In the genomic region with DNA sequence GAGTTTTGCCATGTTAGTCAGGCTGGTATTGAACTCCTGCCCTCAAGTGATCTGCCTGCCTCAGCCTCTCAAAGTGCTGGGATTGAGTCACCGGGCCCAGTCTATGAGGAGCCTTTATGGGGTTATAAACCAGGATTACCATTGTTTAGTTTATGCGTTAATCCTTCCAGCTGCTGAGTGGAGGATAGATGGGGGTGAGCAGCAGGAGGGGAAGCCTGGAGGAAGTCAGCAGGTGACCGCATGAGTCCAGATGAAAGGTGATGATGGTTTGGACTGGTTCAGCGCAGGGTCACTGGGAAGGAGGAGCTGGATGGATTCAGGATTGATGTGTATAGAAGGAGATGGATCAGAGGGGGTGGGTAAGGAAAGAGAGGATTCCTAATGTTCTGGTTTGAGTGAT, we compare ENCODE assay signal across 18 cellular contexts.
DNase-seq lines count a peak whose midpoint lies in the region; ATAC-seq and TF ChIP-seq lines count a peak whose summit lies in the region.
"Had no signal": no experiment of that assay in that cellular context is flagged by ENCODE, and none has a peak within 500 bp of the region (broad histone marks: within the 10 kb centered on the region; RNA-seq: fewer than 3 reads in every experiment).

No MANE protein-coding gene starts in this region.

- H3K9me3 ChIP-seq in MG63 (no peaks in the 10 kb centered on the region), mesenchymal stem cell (ENCODE audit: control insufficient read depth, low read length) (no peaks in the 10 kb centered on the region)

- H3K4me3 ChIP-seq in MG63 (no peak overlapping the region), mesenchymal stem cell (ENCODE audit: insufficient read depth in 1 of 2, low read depth in 1 of 2, low read length in 2 of 2) (no peak overlapping the region)
- H3K4me3 ChIP-seq: BLaER1 had no signal

- peaks cover 31% of the 10 kb centered on the region for H3K79me1 ChIP-seq in mesenchymal stem cell (replicated peaks; ENCODE audit: low read length, poor library complexity, severe bottlenecking)

- H2AK5ac ChIP-seq in mesenchymal stem cell (ENCODE audit: low read length, severe bottlenecking), result no peak overlapping the region

- H3K36me3 Mint-ChIP-seq in type B pancreatic cell, result peaks cover 3% of the 10 kb centered on the region

- no peak overlapping the region for H3K27ac Mint-ChIP-seq in type B pancreatic cell
- H3K27ac Mint-ChIP-seq: CD4-positive, alpha-beta memory T cell had no signal

- no peak overlapping the region for H3K14ac ChIP-seq in mesenchymal stem cell (ENCODE audit: low read length in 2 of 2)

- 82% methylated on average over 4 of the region's 4 CpGs for WGBS in mesenchymal stem cell

- H3K36me3 ChIP-seq in MG63 (0 out of 2 replicates have a peak, but pooled peaks cover 3% of the 10 kb centered on the region), mesenchymal stem cell (ENCODE audit: control insufficient read depth in 1 of 2, insufficient read depth in 2 of 2, low read depth in 1 of 2, low read length in 2 of 2) (peaks cover 2 to 27% of the 10 kb centered on the region in 2 experiments)
- H3K36me3 ChIP-seq: BLaER1 had no signal

- no peak overlapping the region for H3K18ac ChIP-seq in mesenchymal stem cell (ENCODE audit: low read depth in 1 of 2, low read length in 2 of 2)

- peaks cover 12% of the 10 kb centered on the region for H3K27me3 Mint-ChIP-seq in type B pancreatic cell

- H3K4me1 ChIP-seq in mesenchymal stem cell (ENCODE audit: control insufficient read depth, insufficient read depth, low read depth, low read length), result peaks cover 5% of the 10 kb centered on the region
- H3K4me1 ChIP-seq: BLaER1 had no signal

- H3K4me1 Mint-ChIP-seq in type B pancreatic cell (ENCODE audit: unreplicated experiment), result peaks cover 12% of the 10 kb centered on the region
- H3K4me1 Mint-ChIP-seq: CD4-positive, alpha-beta memory T cell had no signal

- no peak overlapping the region for H3K4me2 ChIP-seq in mesenchymal stem cell (ENCODE audit: low read length, poor library complexity, severe bottlenecking)
- H3K4me2 ChIP-seq: BLaER1 had no signal

- DNase-seq in H4 (ENCODE audit: low spot score) (peak; percentile 50), MG63 (peak; percentile 85), mesenchymal stem cell (no peak), type B pancreatic cell (ENCODE audit: extremely low spot score, unreplicated experiment) (no peak), NCI-H2081 treated with DMSO at 0.1 percent for 48 hours (lab: John Stamatoyannopoulos, UW) (no peak)
- no peak for DNase-seq in stimulated activated naive CD4-positive, alpha-beta T cell (lab: John Stamatoyannopoulos, UW)
- DNase-seq: CD4-positive, alpha-beta memory T cell; H7; NCI-H1694 treated with DMSO at 0.1 percent for 48 hours; NCI-H2107; NCI-H226; NCI-H524; PC-3; RPMI8226; SHP77 treated with DMSO at 0.1 percent for 48 hours had no signal

- no peak overlapping the region for H4K8ac ChIP-seq in mesenchymal stem cell (ENCODE audit: low read length)

- H2BK120ac ChIP-seq in mesenchymal stem cell (ENCODE audit: low read depth, low read length), result no peak overlapping the region

- no peak overlapping the region for H2BK15ac ChIP-seq in mesenchymal stem cell (ENCODE audit: low read depth, poor library complexity, severe bottlenecking)

- TF ChIP-seq CTCF in type B pancreatic cell (conservative IDR thresholded peaks at IDR 0.05), result no peak

- H4K91ac ChIP-seq in mesenchymal stem cell (ENCODE audit: low read length), result peak overlapping the region; percentile 71

- peaks cover 7% of the 10 kb centered on the region for H3K9me3 Mint-ChIP-seq in type B pancreatic cell

- H3K27ac ChIP-seq in mesenchymal stem cell (ENCODE audit: low read length, poor library complexity, severe bottlenecking), result no peak overlapping the region
- H3K27ac ChIP-seq: BLaER1 had no signal

- H2BK5ac ChIP-seq in mesenchymal stem cell (ENCODE audit: low read depth, low read length, poor library complexity, severe bottlenecking), result no peak overlapping the region

- no peaks in the 10 kb centered on the region for H3K27me3 ChIP-seq in MG63
- no peaks in the 10 kb centered on the region for H3K27me3 ChIP-seq in mesenchymal stem cell (ENCODE audit: control insufficient read depth in 1 of 2, insufficient read depth in 1 of 2, low read length in 2 of 2)
- H3K27me3 ChIP-seq: BLaER1 had no signal

- no peak overlapping the region for H3K9ac ChIP-seq in mesenchymal stem cell (ENCODE audit: low read length)
- H3K9ac ChIP-seq: BLaER1 had no signal

- H2BK12ac ChIP-seq in mesenchymal stem cell (ENCODE audit: low read length in 2 of 2), result no peak overlapping the region

- H2AFZ ChIP-seq in mesenchymal stem cell (ENCODE audit: low read depth, low read length), result no peak overlapping the region

- no peak overlapping the region for H3K23ac ChIP-seq in mesenchymal stem cell (ENCODE audit: low read length in 2 of 2)

- H3K4ac ChIP-seq in mesenchymal stem cell (ENCODE audit: low read depth in 1 of 2, low read length in 2 of 2), result no peak overlapping the region

- no peak for ATAC-seq in HG03139 (IDR thresholded peaks at IDR 0.05; ENCODE audit: unreplicated experiment)
- ATAC-seq: PC-3, SK-N-SH treated with all-trans-retinoic acid at 6 μM for 48 hours had no signal

- peak overlapping the region; percentile 28 for H3K4me3 Mint-ChIP-seq in type B pancreatic cell
- H3K4me3 Mint-ChIP-seq: CD4-positive, alpha-beta memory T cell had no signal

Comparison
In these comparisons a context has a peak if more than half of its experiments do, and no peak if none do; other contexts are left out.
1. DNase-seq: peak in H4 (single experiment) and MG63 (single experiment); none in mesenchymal stem cell (single experiment), type B pancreatic cell (single experiment), NCI-H2081 treated with DMSO at 0.1 percent for 48 hours (single experiment) and stimulated activated naive CD4-positive, alpha-beta T cell (0 of 6).